In genomic region chr3:117837391-117837790, GRCh38 we compare ENCODE assay signal across 17 cellular contexts.
DNase-seq lines count a peak whose midpoint lies in the region; ATAC-seq and TF ChIP-seq lines count a peak whose summit lies in the region.
"Had no signal": no experiment of that assay in that cellular context is flagged by ENCODE, and none has a peak within 500 bp of the region (broad histone marks: within the 10 kb centered on the region; RNA-seq: fewer than 3 reads in every experiment).

No MANE protein-coding gene starts in this region.

- ATAC-seq in omental fat pad (ENCODE audit: low FRiP score): no peak
- ATAC-seq: CD8-positive, alpha-beta T cell; GM12878; GM23338; HCT116 had no signal

- H3K9me3 Mint-ChIP-seq in activated T-cell treated with anti-CD3 and anti-CD28 coated beads, Interleukin-2, amount 50 U/mL, for 24 hours: no peaks in the 10 kb centered on the region
- H3K9me3 Mint-ChIP-seq: GM23338, H9 had no signal

- DNase-seq in foreskin melanocyte (peak; percentile 18), medulla oblongata (ENCODE audit: extremely low spot score) (peak; percentile 46), pons (ENCODE audit: low spot score) (peak; percentile 62), omental fat pad (ENCODE audit: low spot score) (no peak)
- no peak for DNase-seq in activated T-cell treated with anti-CD3 and anti-CD28 coated beads, Interleukin-2, amount 50 U/mL, for 24 hours
- no peak for DNase-seq in central memory CD4-positive, alpha-beta T cell
- DNase-seq: CD4-positive, CD25-positive, alpha-beta regulatory T cell; CD8-positive, alpha-beta T cell; DMS 273 treated with DMSO at 0.1 percent for 48 hours; DMS79; EL; GDM1; H9 had no signal

- no peaks in the 10 kb centered on the region for H3K27me3 Mint-ChIP-seq in activated T-cell treated with anti-CD3 and anti-CD28 coated beads, Interleukin-2, amount 50 U/mL, for 24 hours
- H3K27me3 Mint-ChIP-seq: B cell; CD4-positive, CD25-positive, alpha-beta regulatory T cell had no signal

- H3K4me1 Mint-ChIP-seq in activated T-cell treated with anti-CD3 and anti-CD28 coated beads, Interleukin-2, amount 50 U/mL, for 24 hours (ENCODE audit: low read depth): no peaks in the 10 kb centered on the region
- H3K4me1 Mint-ChIP-seq: B cell; CD4-positive, CD25-positive, alpha-beta regulatory T cell had no signal

- H3K36me3 Mint-ChIP-seq in activated T-cell treated with anti-CD3 and anti-CD28 coated beads, Interleukin-2, amount 50 U/mL, for 24 hours (ENCODE audit: low read depth): no peaks in the 10 kb centered on the region
- H3K36me3 Mint-ChIP-seq: CD4-positive, CD25-positive, alpha-beta regulatory T cell; CD8-positive, alpha-beta T cell had no signal

- no peak overlapping the region for H3K4me3 Mint-ChIP-seq in activated T-cell treated with anti-CD3 and anti-CD28 coated beads, Interleukin-2, amount 50 U/mL, for 24 hours
- H3K4me3 Mint-ChIP-seq: B cell; CD4-positive, CD25-positive, alpha-beta regulatory T cell; CD8-positive, alpha-beta T cell; GM23338; H9 had no signal

- H3K27ac Mint-ChIP-seq in activated T-cell treated with anti-CD3 and anti-CD28 coated beads, Interleukin-2, amount 50 U/mL, for 24 hours: no peak overlapping the region
- H3K27ac Mint-ChIP-seq: B cell; CD4-positive, CD25-positive, alpha-beta regulatory T cell; CD8-positive, alpha-beta T cell; GM23338; H9 had no signal

- TF ChIP-seq CTCF in omental fat pad (IDR thresholded peaks at IDR 0.05): no peak

Comparison
In these comparisons a context has a peak if more than half of its experiments do, and no peak if none do; other contexts are left out.
1. DNase-seq: peak in foreskin melanocyte (single experiment), medulla oblongata (single experiment) and pons (single experiment); none in activated T-cell treated with anti-CD3 and anti-CD28 coated beads, Interleukin-2, amount 50 U/mL, for 24 hours (single experiment), central memory CD4-positive, alpha-beta T cell (single experiment) and omental fat pad (single experiment).